ENCODE assay signal across 21 cellular contexts in the genomic region with DNA sequence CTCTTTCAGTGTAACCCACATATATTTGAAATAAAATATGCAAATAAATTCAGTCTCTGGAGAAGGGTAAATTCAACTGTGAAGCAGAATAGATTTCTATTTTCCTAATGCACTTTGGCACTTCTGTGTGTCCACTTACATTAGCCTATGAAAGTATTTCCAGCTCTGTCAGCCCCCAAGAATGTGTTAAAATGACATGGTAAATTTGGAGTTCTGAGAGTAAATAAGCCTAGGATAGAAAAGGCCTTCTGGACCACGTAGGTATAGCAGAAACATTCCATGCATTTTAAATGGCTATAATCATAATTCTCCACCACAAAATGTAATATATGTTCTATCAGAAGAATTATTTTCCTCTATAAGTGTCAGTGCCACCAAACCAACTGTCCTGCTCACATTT.
"Had no signal": no experiment of that assay in that cellular context is flagged by ENCODE, and none has a peak within 500 bp of the region (broad histone marks: within the 10 kb centered on the region; RNA-seq: fewer than 3 reads in every experiment).

No MANE protein-coding gene starts in this region.

- ATAC-seq: activated CD4-positive, alpha-beta T cell treated with anti-CD3 and anti-CD28 coated beads for 36 hours; effector memory CD8-positive, alpha-beta T cell; foreskin keratinocyte; left lung; natural killer cell treated with Interleukin-12 subunit alpha and Interleukin-12 subunit beta and Interleukin-15 and Interleukin-18, amount 100 ng/mL, for 72 hours had no signal

- H3K36me3 ChIP-seq: brain microvascular endothelial cell, left lung, thyroid gland had no signal

- H3K4me1 Mint-ChIP-seq: activated CD4-positive, alpha-beta T cell treated with anti-CD3 and anti-CD28 coated beads for 36 hours had no signal

- H3K27me3 Mint-ChIP-seq: activated CD4-positive, alpha-beta T cell treated with anti-CD3 and anti-CD28 coated beads for 36 hours; activated naive CD8-positive, alpha-beta T cell; dendritic cell treated with granulocyte-macrophage colony-stimulating factor and Interleukin-4, amounts not matched to agents 40 ng/mL and 50 ng/mL, for 4 days; effector memory CD8-positive, alpha-beta T cell; natural killer cell treated with Interleukin-12 subunit alpha and Interleukin-12 subunit beta and Interleukin-15 and Interleukin-18, amount 100 ng/mL, for 72 hours had no signal

- H3K27ac Mint-ChIP-seq: activated CD4-positive, alpha-beta T cell treated with anti-CD3 and anti-CD28 coated beads for 36 hours; activated naive CD8-positive, alpha-beta T cell; activated T-helper 1 cell treated with anti-CD3 and anti-CD28 coated beads, Interleukin-12 subunit alpha, Interleukin-12 subunit beta, Interleukin-2, Interleukin-4 antibody, amounts not matched to agents 30 ng/mL and 10 ng/mL and 1 ng/mL, durations not matched to agents 14 hours and 24 hours and 36 hours; dendritic cell treated with granulocyte-macrophage colony-stimulating factor and Interleukin-4, amounts not matched to agents 40 ng/mL and 50 ng/mL, for 4 days; effector memory CD8-positive, alpha-beta T cell; mesothelial cell of epicardium; natural killer cell treated with Interleukin-12 subunit alpha and Interleukin-12 subunit beta and Interleukin-15 and Interleukin-18, amount 100 ng/mL, for 72 hours; T-helper 2 cell treated with Interferon-gamma antibody and Interleukin-4, amounts not matched to agents 5 μg/mL and 100 μg/mL, for 36 hours had no signal

- H3K4me3 ChIP-seq: left lung, thyroid gland had no signal

- H3K27me3 ChIP-seq: brain microvascular endothelial cell, foreskin keratinocyte, left lung, thyroid gland had no signal

- H3K4me3 Mint-ChIP-seq: activated CD4-positive, alpha-beta T cell treated with anti-CD3 and anti-CD28 coated beads for 36 hours; activated naive CD8-positive, alpha-beta T cell; activated T-helper 1 cell treated with anti-CD3 and anti-CD28 coated beads, Interleukin-12 subunit alpha, Interleukin-12 subunit beta, Interleukin-2, Interleukin-4 antibody, amounts not matched to agents 30 ng/mL and 10 ng/mL and 1 ng/mL, durations not matched to agents 14 hours and 24 hours and 36 hours; dendritic cell treated with granulocyte-macrophage colony-stimulating factor and Interleukin-4, amounts not matched to agents 40 ng/mL and 50 ng/mL, for 4 days; effector memory CD8-positive, alpha-beta T cell; mesothelial cell of epicardium; natural killer cell treated with Interleukin-12 subunit alpha and Interleukin-12 subunit beta and Interleukin-15 and Interleukin-18, amount 100 ng/mL, for 72 hours; T-helper 2 cell treated with Interferon-gamma antibody and Interleukin-4, amounts not matched to agents 5 μg/mL and 100 μg/mL, for 36 hours had no signal

- H3K27ac ChIP-seq: brain microvascular endothelial cell, foreskin keratinocyte, left lung, thyroid gland had no signal

- H3K36me3 Mint-ChIP-seq: activated naive CD8-positive, alpha-beta T cell; mesothelial cell of epicardium; natural killer cell treated with Interleukin-12 subunit alpha and Interleukin-12 subunit beta and Interleukin-15 and Interleukin-18, amount 100 ng/mL, for 72 hours had no signal

- DNase-seq: activated CD4-positive, alpha-beta T cell treated with anti-CD3 and anti-CD28 coated beads for 36 hours; activated CD4-positive, alpha-beta T cell treated with anti-CD3 and anti-CD28 coated beads, Interleukin-2, amount 50 U/mL, for 48 hours; activated T-cell treated with anti-CD3 and anti-CD28 coated beads for 4 hours; amniotic stem cell; brain microvascular endothelial cell; effector memory CD8-positive, alpha-beta T cell; foreskin keratinocyte; glutamatergic neuron; hypothalamus; kidney; left lung; nucleus accumbens; stimulated activated CD8-positive, alpha-beta memory T cell treated with anti-CD3 and anti-CD28 coated beads, Interleukin-4, amount 100 ng/mL, for 48 hours; stimulated activated naive CD4-positive, alpha-beta T cell; thyroid gland had no signal

- H3K9me3 ChIP-seq: left lung, thyroid gland had no signal

- H3K4me1 ChIP-seq: left lung had no signal

- H3K9me3 Mint-ChIP-seq: activated T-helper 1 cell treated with anti-CD3 and anti-CD28 coated beads, Interleukin-12 subunit alpha, Interleukin-12 subunit beta, Interleukin-2, Interleukin-4 antibody, amounts not matched to agents 30 ng/mL and 10 ng/mL and 1 ng/mL, durations not matched to agents 14 hours and 24 hours and 36 hours; dendritic cell treated with granulocyte-macrophage colony-stimulating factor and Interleukin-4, amounts not matched to agents 40 ng/mL and 50 ng/mL, for 4 days; mesothelial cell of epicardium; natural killer cell treated with Interleukin-12 subunit alpha and Interleukin-12 subunit beta and Interleukin-15 and Interleukin-18, amount 100 ng/mL, for 72 hours; T-helper 2 cell treated with Interferon-gamma antibody and Interleukin-4, amounts not matched to agents 5 μg/mL and 100 μg/mL, for 36 hours had no signal
